Comparison of ENCODE assay signal across 15 cellular contexts in the genomic region with DNA sequence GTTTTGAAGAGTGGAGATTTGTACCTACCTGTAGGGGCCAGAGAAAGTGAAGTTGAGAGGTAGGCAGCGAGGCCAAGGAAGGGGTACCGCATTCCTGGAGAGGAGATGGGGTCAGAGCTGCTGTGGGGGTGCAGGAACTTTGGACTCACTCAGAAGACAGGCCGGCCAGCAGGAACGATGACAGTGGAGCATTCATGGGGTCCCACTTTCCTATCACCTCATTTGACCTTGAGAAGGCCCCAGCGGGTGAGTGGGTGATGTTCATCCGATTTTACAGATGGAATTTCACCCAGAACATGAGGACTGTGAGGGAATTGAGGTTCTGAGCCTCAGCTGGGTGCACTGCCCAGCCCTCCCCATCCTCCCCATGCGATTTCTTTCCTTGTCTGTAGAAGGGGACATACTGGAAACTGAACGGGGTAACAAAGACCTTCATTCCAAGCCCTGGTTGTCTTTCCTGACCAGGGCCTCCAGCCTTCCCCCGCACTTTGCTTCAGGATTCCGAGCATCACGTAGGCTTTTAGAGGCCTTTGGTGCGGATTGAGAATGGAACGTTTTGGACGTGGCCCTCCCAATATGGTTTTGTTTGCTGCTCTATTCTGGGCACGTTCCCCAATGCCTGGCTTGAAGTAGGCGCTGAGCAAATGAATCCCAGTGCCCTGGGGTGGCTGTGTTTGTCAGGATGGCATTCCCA.
"Had no signal": no experiment of that assay in that cellular context is flagged by ENCODE, and none has a peak within 500 bp of the region (broad histone marks: within the 10 kb centered on the region; RNA-seq: fewer than 3 reads in every experiment).

No MANE protein-coding gene starts in this region.

- H3K27ac Mint-ChIP-seq: activated CD4-positive, alpha-beta T cell treated with anti-CD3 and anti-CD28 coated beads for 36 hours; activated naive CD8-positive, alpha-beta T cell; T-helper 2 cell treated with Interferon-gamma antibody and Interleukin-4, amounts not matched to agents 5 μg/mL and 100 μg/mL, for 36 hours had no signal

- H3K27me3 Mint-ChIP-seq: activated naive CD8-positive, alpha-beta T cell had no signal

- H3K9me3 Mint-ChIP-seq: nephron progenitor cell; T-helper 2 cell treated with Interferon-gamma antibody and Interleukin-4, amounts not matched to agents 5 μg/mL and 100 μg/mL, for 36 hours had no signal

- H3K27ac ChIP-seq: SK-N-MC had no signal

- H3K4me3 ChIP-seq: SK-N-MC had no signal

- H3K4me1 Mint-ChIP-seq: activated CD4-positive, alpha-beta T cell treated with anti-CD3 and anti-CD28 coated beads for 36 hours had no signal

- H3K36me3 Mint-ChIP-seq: activated naive CD8-positive, alpha-beta T cell had no signal

- ATAC-seq: activated CD4-positive, alpha-beta T cell treated with anti-CD3 and anti-CD28 coated beads for 36 hours; left colon; stimulated activated naive CD8-positive, alpha-beta T cell treated with anti-CD3 and anti-CD28 coated beads, Interleukin-15, Interleukin-2, amounts not matched to agents 100 U/mL and 50 U/mL, for 24 hours had no signal

- DNase-seq: activated CD4-positive, alpha-beta T cell treated with anti-CD3 and anti-CD28 coated beads for 36 hours; activated CD4-positive, alpha-beta T cell treated with anti-CD3 and anti-CD28 coated beads, Interleukin-2, amount 50 U/mL, for 48 hours; foreskin melanocyte; glutamatergic neuron; hippocampal formation; left colon; midbrain; nephron progenitor cell; nucleus accumbens; retina; stimulated activated naive CD8-positive, alpha-beta T cell treated with anti-CD3 and anti-CD28 coated beads, Interleukin-15, Interleukin-2, amounts not matched to agents 100 U/mL and 50 U/mL, for 24 hours; trophoblast cell had no signal

- H3K4me3 Mint-ChIP-seq: activated CD4-positive, alpha-beta T cell treated with anti-CD3 and anti-CD28 coated beads for 36 hours; activated naive CD8-positive, alpha-beta T cell; nephron progenitor cell; T-helper 2 cell treated with Interferon-gamma antibody and Interleukin-4, amounts not matched to agents 5 μg/mL and 100 μg/mL, for 36 hours had no signal
